In genomic region chr9:136804509-136805206, GRCh38 we compare ENCODE assay signal across 40 cellular contexts. TPM values are rescaled to one million over a fixed set of nuclear protein-coding genes. Genes with fewer than 3 reads are reported as not detected.
DNase-seq lines count a peak whose midpoint lies in the region; ATAC-seq, FAIRE-seq and TF ChIP-seq lines count a peak whose summit lies in the region.
"Had no signal": no experiment of that assay in that cellular context is flagged by ENCODE, and none has a peak within 500 bp of the region (broad histone marks: within the 10 kb centered on the region; RNA-seq: fewer than 3 reads in every experiment).

No MANE protein-coding gene starts in this region.

- intact Hi-C loops in Right ventricle myocardium superior (cut with DNase I) (no loop called here), left ventricle myocardium inferior (cut with micrococcal nuclease) (no loop called here)

- no peak for ATAC-seq in Right ventricle myocardium superior (ENCODE audit: poor library complexity)
- ATAC-seq in GM19395 (IDR thresholded peaks at IDR 0.05; ENCODE audit: unreplicated experiment): no peak
- ATAC-seq: effector memory CD8-positive, alpha-beta T cell; naive thymus-derived CD8-positive, alpha-beta T cell; Panc1; upper lobe of right lung had no signal

- DNase-seq in Right ventricle myocardium superior (peak; percentile 37), left ventricle myocardium inferior (no peak), NCI-H510A treated with DMSO at 0.1 percent for 48 hours (lab: John Stamatoyannopoulos, UW) (no peak), D721Med (ENCODE audit: insufficient read length, low spot score) (no peak)
- no peak for DNase-seq in activated naive CD4-positive, alpha-beta T cell treated with anti-CD3 and anti-CD28 coated beads, Interleukin-2, amount 50 U/mL, for 16 hours
- DNase-seq: activated CD4-positive, alpha-beta T cell treated with anti-CD3 and anti-CD28 coated beads, Interleukin-2, amount 10 ng/mL, durations not matched to agents 24 days and 14 days; activated CD8-positive, alpha-beta memory T cell treated with anti-CD3 and anti-CD28 coated beads for 24 hours; activated T-cell treated with anti-CD3 and anti-CD28 coated beads for 4 hours; AML-193; CD4-positive, alpha-beta memory T cell; DMS 273 treated with DMSO at 0.1 percent for 48 hours; effector memory CD8-positive, alpha-beta T cell; islet precursor cell; KBM-7; MG63; naive thymus-derived CD8-positive, alpha-beta T cell; NCI-H1105 treated with DMSO at 0.1 percent for 48 hours; NCI-H2081; NCI-H526; retina; stimulated activated naive CD4-positive, alpha-beta T cell; T1000; upper lobe of right lung had no signal

- TF ChIP-seq CTCF in left ventricle myocardium inferior (IDR thresholded peaks at IDR 0.05; ENCODE audit: borderline replicate concordance) (no peak), VCaP (conservative IDR thresholded peaks at IDR 0.05) (no peak), nephron (IDR thresholded peaks at IDR 0.05; ENCODE audit: unreplicated experiment in 3 of 3) (no peak), D721Med (IDR thresholded peaks at IDR 0.05; ENCODE audit: insufficient read depth, missing control alignments) (no peak)

- H3K4me3 Mint-ChIP-seq in nephron: peak overlapping the region; percentile 41 to 62 (median 57)
- H3K4me3 Mint-ChIP-seq: activated CD4-positive, alpha-beta T cell treated with anti-CD3 and anti-CD28 coated beads, Interleukin-2, amount 10 ng/mL, durations not matched to agents 24 days and 14 days; activated naive CD8-positive, alpha-beta T cell had no signal

- peaks cover 27% of the 10 kb centered on the region for H3K27me3 ChIP-seq in left ventricle myocardium inferior (ENCODE audit: low read depth)

- H3K4me1 Mint-ChIP-seq in nephron: peaks cover 23% of the 10 kb centered on the region

- peaks cover 4% of the 10 kb centered on the region for H3K36me3 Mint-ChIP-seq in nephron (ENCODE audit: low read depth)

- FAIRE-seq in D721Med (lab: Jason Lieb, UNC): no peak
- FAIRE-seq: bronchial epithelial cell, GM18507, GM19239, HTR-8/SVneo had no signal

- no peak overlapping the region for H3K4me3 ChIP-seq in left ventricle myocardium inferior
- H3K4me3 ChIP-seq: coronary artery, MG63, SJSA1, smooth muscle cell, upper lobe of right lung had no signal

- H3K9me3 Mint-ChIP-seq in nephron: no peaks in the 10 kb centered on the region
- H3K9me3 Mint-ChIP-seq: activated CD4-positive, alpha-beta T cell treated with anti-CD3 and anti-CD28 coated beads, Interleukin-2, amount 10 ng/mL, durations not matched to agents 24 days and 14 days; CD4-positive, alpha-beta memory T cell; effector memory CD8-positive, alpha-beta T cell; naive thymus-derived CD8-positive, alpha-beta T cell had no signal

- peaks cover 26% of the 10 kb centered on the region for H3K27me3 Mint-ChIP-seq in nephron (ENCODE audit: low read depth)
- H3K27me3 Mint-ChIP-seq: activated naive CD8-positive, alpha-beta T cell; effector memory CD8-positive, alpha-beta T cell had no signal

- no peak overlapping the region for H3K27ac Mint-ChIP-seq in nephron
- H3K27ac Mint-ChIP-seq: activated CD4-positive, alpha-beta T cell treated with anti-CD3 and anti-CD28 coated beads, Interleukin-2, amount 10 ng/mL, durations not matched to agents 24 days and 14 days; activated naive CD8-positive, alpha-beta T cell had no signal

- no peak overlapping the region for H3K27ac ChIP-seq in left ventricle myocardium inferior (replicated peaks)
- peak overlapping the region; percentile 99 for H3K27ac ChIP-seq in VCaP
- H3K27ac ChIP-seq: coronary artery, SJSA1, upper lobe of right lung had no signal

- no peaks in the 10 kb centered on the region for H3K9me3 ChIP-seq in left ventricle myocardium inferior (replicated peaks)
- H3K9me3 ChIP-seq: MG63, SJSA1, upper lobe of right lung had no signal

- H3K4me1 ChIP-seq in left ventricle myocardium inferior: peaks cover 53% of the 10 kb centered on the region

- no peaks in the 10 kb centered on the region for H3K36me3 ChIP-seq in left ventricle myocardium inferior
- H3K36me3 ChIP-seq: upper lobe of right lung had no signal

RNA-seq across cellular contexts. Expression of gene RABL6, which starts 3.1 kb away (rescaled TPM):
- total RNA-seq in Right ventricle myocardium superior (68.0 TPM), left ventricle myocardium inferior (64.1 TPM)

RNA-seq across cellular contexts. Expression of gene CCDC183, which starts 8.5 kb away (rescaled TPM):
- total RNA-seq in Right ventricle myocardium superior (1.5 TPM), left ventricle myocardium inferior (2.1 TPM)
- total RNA-seq: A673, H4 had no signal

RNA-seq across cellular contexts. Expression of gene TMEM141, which starts 13.5 kb away (rescaled TPM):
- total RNA-seq in Right ventricle myocardium superior: 70.9 TPM
- total RNA-seq in left ventricle myocardium inferior: 71.4 TPM

RNA-seq across cellular contexts. Expression of gene AJM1, which starts 37.6 kb away (rescaled TPM):
- total RNA-seq in Right ventricle myocardium superior: 7.3 TPM
- 7.7 TPM for total RNA-seq in left ventricle myocardium inferior

RNA-seq across cellular contexts. Expression of gene LCN15, which starts 40.3 kb away (rescaled TPM):
- total RNA-seq in Right ventricle myocardium superior: not detected
- 0.41 TPM for total RNA-seq in left ventricle myocardium inferior
- total RNA-seq: A673; activated CD4-positive, alpha-beta T cell treated with anti-CD3 and anti-CD28 coated beads, Interleukin-2, amount 10 ng/mL, durations not matched to agents 24 days and 14 days; bronchial epithelial cell; CD4-positive, alpha-beta memory T cell; H4; lung microvascular endothelial cell; mononuclear cell; naive thymus-derived CD8-positive, alpha-beta T cell; omental fat pad; SJSA1; smooth muscle cell; upper lobe of right lung had no signal
